8 cellular contexts compared by ENCODE assay signal in the genomic region with DNA sequence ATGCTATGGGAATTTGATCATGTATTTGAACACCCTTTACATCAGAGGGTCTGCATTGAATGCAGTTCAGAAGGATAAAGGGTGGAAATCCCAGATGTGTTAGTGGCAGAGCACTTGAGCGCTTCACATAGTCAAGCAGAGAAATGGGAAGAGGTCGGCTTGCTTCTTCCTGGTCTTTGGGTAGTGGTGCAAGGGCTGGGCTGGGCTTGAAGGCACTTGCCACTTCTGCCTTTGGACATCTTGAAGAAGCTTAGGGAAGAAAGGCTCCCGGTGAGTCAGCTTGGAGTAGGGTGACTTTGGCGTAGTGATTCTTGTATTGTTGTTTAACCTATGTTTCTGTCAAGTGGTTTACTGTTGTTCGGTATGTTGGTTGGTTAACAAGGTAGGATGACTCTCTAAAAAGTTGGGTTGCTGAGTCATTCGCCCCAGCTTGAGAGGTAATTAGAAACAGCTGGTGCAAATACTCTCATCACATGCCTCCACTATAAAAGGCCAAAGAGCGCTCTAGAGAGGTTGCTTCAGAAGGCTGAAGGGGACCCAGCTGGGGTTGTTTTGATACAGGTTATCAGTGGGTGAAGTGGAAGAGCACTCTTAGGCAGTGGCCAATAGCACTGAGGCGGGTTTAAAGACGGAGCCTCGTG. TPM values are rescaled to one million over a fixed set of nuclear protein-coding genes. Genes with fewer than 3 reads are reported as not detected.
DNase-seq lines count a peak whose midpoint lies in the region; ATAC-seq and TF ChIP-seq lines count a peak whose summit lies in the region.

No MANE protein-coding gene starts in this region.

- H3K27me3 ChIP-seq in right lobe of liver: no peaks in the 10 kb centered on the region

- WGBS in right lobe of liver (ENCODE audit: insufficient coverage, low coverage, low lambda C conversion rate, missing lambda C conversion rate): 5% methylated on average over 10 of the region's 10 CpGs

- intact Hi-C loops in right lobe of liver (cut with DNase I): no loop called here

- H3K4me1 ChIP-seq in right lobe of liver: peaks cover 0 to 53% (median 16%) of the 10 kb centered on the region in 4 donors

- no peaks in the 10 kb centered on the region for H3K9me3 ChIP-seq in right lobe of liver

- no peak for TF ChIP-seq CTCF in right lobe of liver (IDR thresholded peaks at IDR 0.05)

- ATAC-seq in GM19025 (IDR thresholded peaks at IDR 0.05; ENCODE audit: low read depth, unreplicated experiment) (peak; percentile 31), HG03139 (IDR thresholded peaks at IDR 0.05; ENCODE audit: unreplicated experiment) (peak; percentile 43), right lobe of liver (peak; percentile 5 to 30 (median 24))

- H3K36me3 ChIP-seq in right lobe of liver: no peaks in the 10 kb centered on the region

- DNase-seq in AML-193 (lab: John Stamatoyannopoulos, UW) (peak; percentile 71 to 74), NCI-H2227 treated with DMSO at 0.1 percent for 48 hours (lab: John Stamatoyannopoulos, UW) (peak; percentile 63), dermis blood vessel endothelial cell (peak; percentile 58), right lobe of liver (peak; percentile 48 to 62 (median 53))
- DNase-seq in activated CD4-positive, CD25-positive, alpha-beta regulatory T cell treated with anti-CD3 and anti-CD28 coated beads, Interleukin-2, amount 50 U/mL, for 16 hours (ENCODE audit: low read depth, low spot score): peak; percentile 42
- DNase-seq in stimulated activated CD4-positive, alpha-beta T cell treated with anti-CD3 and anti-CD28 coated beads, TNF-alpha, amount 100 ng/mL, for 4 hours (ENCODE audit: low read depth in 3 of 3): peak in 2 of 3 experiments; percentile 24 to 28

- peak overlapping the region; percentile 51 to 73 (median 69) for H3K4me3 ChIP-seq in right lobe of liver

- H3K27ac ChIP-seq in right lobe of liver: peak overlapping the region; percentile 89 to 98 (median 95)

- TF ChIP-seq POLR2A in right lobe of liver (IDR thresholded peaks at IDR 0.05): peak; percentile 7

RNA-seq across cellular contexts. Expression of gene BACH1, which starts 1.3 kb away (rescaled TPM):
- 30.4 and 48.0 TPM in 2 replicates for total RNA-seq in dermis blood vessel endothelial cell
- total RNA-seq in right lobe of liver: 10 to 100 TPM; 22.7 to 57.5 (median 27.2) TPM

Comparison
In these comparisons a context has a peak if more than half of its experiments do, and no peak if none do; other contexts are left out.
1. Peak in every context shown above with its lines: DNase-seq, ATAC-seq, H3K4me3 ChIP-seq and H3K27ac ChIP-seq.